ENCODE assay signal across 12 cellular contexts in the genomic region with DNA sequence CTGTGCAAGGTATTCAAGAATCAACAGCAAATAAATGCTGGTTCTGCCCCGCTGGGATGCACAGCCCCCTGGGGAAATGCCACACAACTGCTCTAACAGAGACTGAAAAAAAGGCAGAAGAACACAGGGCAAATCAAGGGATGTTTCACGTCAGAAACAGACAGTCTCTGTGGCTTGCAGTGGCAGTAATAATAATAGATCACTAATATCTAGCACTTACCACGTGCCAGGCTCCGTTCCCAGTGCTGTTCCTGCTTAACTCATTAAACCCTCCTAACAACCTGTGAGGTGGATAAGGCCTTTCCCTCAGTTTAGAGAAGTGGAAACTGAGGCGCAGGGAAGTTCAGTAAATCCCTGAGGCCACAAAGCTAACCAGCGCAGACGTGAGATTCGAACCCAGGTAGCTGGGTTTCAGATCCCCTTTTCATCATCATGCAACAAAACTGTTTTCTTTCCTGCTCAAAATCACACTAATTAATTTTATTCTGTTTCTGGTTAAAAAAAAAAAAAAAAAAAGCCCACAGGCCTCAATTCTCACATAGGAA. TPM values are rescaled to one million over a fixed set of nuclear protein-coding genes. Genes with fewer than 3 reads are reported as not detected.
A peak's percentile ranks its signal among the peaks of the same experiment; 100 is the strongest.
DNase-seq lines count a peak whose midpoint lies in the region; ATAC-seq and TF ChIP-seq lines count a peak whose summit lies in the region.
"Had no signal": no experiment of that assay in that cellular context is flagged by ENCODE, and none has a peak within 500 bp of the region (broad histone marks: within the 10 kb centered on the region; RNA-seq: fewer than 3 reads in every experiment).

No MANE protein-coding gene starts in this region.

- H3K36me3 Mint-ChIP-seq in chondrocyte (ENCODE audit: low read depth), result peaks cover 22% of the 10 kb centered on the region
- H3K36me3 Mint-ChIP-seq in activated naive CD4-positive, alpha-beta T cell treated with anti-CD3 and anti-CD28 coated beads, Interleukin-2, amount 50 U/mL, for 72 hours, result peaks cover 10 to 20% of the 10 kb centered on the region in 2 donors

- peaks cover 2% of the 10 kb centered on the region for H3K9me3 Mint-ChIP-seq in chondrocyte (ENCODE audit: low read depth)
- H3K9me3 Mint-ChIP-seq in activated naive CD4-positive, alpha-beta T cell treated with anti-CD3 and anti-CD28 coated beads, Interleukin-2, amount 50 U/mL, for 72 hours, result peaks cover 0 to 4% of the 10 kb centered on the region in 2 donors

- H3K9me3 ChIP-seq in osteoblast (ENCODE audit: low read depth, low read length), result no peaks in the 10 kb centered on the region

- H3K4me1 Mint-ChIP-seq in chondrocyte (ENCODE audit: low read depth), result peaks cover 63% of the 10 kb centered on the region

- H3K4me3 ChIP-seq in GM06990 (replicated peaks; ENCODE audit: low read depth, low read length) (peak overlapping the region; percentile 4; the same call in 1 of the 2 replicates), osteoblast (ENCODE audit: insufficient read depth, low read length) (no peak overlapping the region)

- ATAC-seq in HG03175 (IDR thresholded peaks at IDR 0.05; ENCODE audit: unreplicated experiment) (peak; percentile 44), HG03045 (IDR thresholded peaks at IDR 0.05; ENCODE audit: unreplicated experiment) (no peak)
- ATAC-seq in activated naive CD4-positive, alpha-beta T cell treated with anti-CD3 and anti-CD28 coated beads, Interleukin-2, amount 50 U/mL, for 72 hours, result no peak

- peak overlapping the region; percentile 85 for H3K27ac ChIP-seq in osteoblast (ENCODE audit: low read depth, low read length)

- peaks cover 49% of the 10 kb centered on the region for H3K4me1 ChIP-seq in osteoblast (ENCODE audit: insufficient read depth, low read length)

- peaks cover 19% of the 10 kb centered on the region for H3K36me3 ChIP-seq in GM06990 (ENCODE audit: control insufficient read depth, insufficient read depth, low read length)
- peaks cover 35% of the 10 kb centered on the region for H3K36me3 ChIP-seq in osteoblast (ENCODE audit: insufficient read depth, low read length)

- no peaks in the 10 kb centered on the region for H3K27me3 ChIP-seq in GM06990 (replicated peaks; ENCODE audit: control insufficient read depth, insufficient read depth, low read length)
- H3K27me3 ChIP-seq in osteoblast (ENCODE audit: insufficient read depth, low read length), result no peaks in the 10 kb centered on the region

- H2AFZ ChIP-seq in osteoblast (ENCODE audit: low read length), result no peak overlapping the region

- H3K27me3 Mint-ChIP-seq in chondrocyte (ENCODE audit: low read depth), result no peaks in the 10 kb centered on the region

- peaks cover 88% of the 10 kb centered on the region for H3K79me2 ChIP-seq in osteoblast (ENCODE audit: insufficient read depth, low read length)

- TF ChIP-seq CTCF in GM06990 (IDR thresholded peaks at IDR 0.05; ENCODE audit: insufficient read depth, low read length, poor library complexity, severe bottlenecking) (no peak), chondrocyte (IDR thresholded peaks at IDR 0.05) (no peak), osteoblast (IDR thresholded peaks at IDR 0.05; ENCODE audit: extremely low read depth, low read depth, low read length) (no peak)

- H3K27ac Mint-ChIP-seq in chondrocyte (ENCODE audit: unreplicated experiment), result peak overlapping the region; percentile 88
- peak overlapping the region in 1 of 2 donors; percentile 23 for H3K27ac Mint-ChIP-seq in activated naive CD4-positive, alpha-beta T cell treated with anti-CD3 and anti-CD28 coated beads, Interleukin-2, amount 50 U/mL, for 72 hours

- peak overlapping the region; percentile 69 for H3K4me2 ChIP-seq in osteoblast (ENCODE audit: insufficient read depth, low read length)

- DNase-seq in GM06990 (ENCODE audit: extremely low read depth, insufficient read length) (peak; percentile 54), chondrocyte (ENCODE audit: low spot score) (no peak), osteoblast (ENCODE audit: insufficient read length, low spot score, missing footprints) (no peak), NCI-H526 (lab: John Stamatoyannopoulos, UW) (no peak), UCSD-AML1 (lab: John Stamatoyannopoulos, UW; ENCODE audit: unreplicated experiment) (no peak)
- no peak for DNase-seq in activated naive CD4-positive, alpha-beta T cell treated with anti-CD3 and anti-CD28 coated beads, Interleukin-2, amount 50 U/mL, for 72 hours (ENCODE audit: low spot score in 2 of 2)
- DNase-seq: activated CD4-positive, alpha-beta T cell treated with anti-CD3 and anti-CD28 coated beads, Interleukin-2, amount 50 U/mL, for 1 hour; anterior cingulate cortex; NK-92 treated with Interleukin-12 subunit alpha and Interleukin-12 subunit beta, amount 100 ng/mL, for 24 hours; nucleus accumbens had no signal

- H4K20me1 ChIP-seq in osteoblast (ENCODE audit: insufficient read depth, low read length), result peaks cover 6% of the 10 kb centered on the region

- peak overlapping the region; percentile 50 for H3K4me3 Mint-ChIP-seq in chondrocyte (ENCODE audit: unreplicated experiment)

RNA-seq across cellular contexts. Expression of a gene that starts 36.7 kb away (rescaled TPM):
- total RNA-seq in chondrocyte (74.7 to 85.4 TPM (median 75.2 TPM) in 3 replicates), osteoblast (34.7 and 40.1 TPM in 2 replicates)
- 10 to 100 TPM; 66.8 to 72.0 TPM for total RNA-seq in activated naive CD4-positive, alpha-beta T cell treated with anti-CD3 and anti-CD28 coated beads, Interleukin-2, amount 50 U/mL, for 72 hours
